Comparison of ENCODE assay signal across 22 cellular contexts in the genomic region with DNA sequence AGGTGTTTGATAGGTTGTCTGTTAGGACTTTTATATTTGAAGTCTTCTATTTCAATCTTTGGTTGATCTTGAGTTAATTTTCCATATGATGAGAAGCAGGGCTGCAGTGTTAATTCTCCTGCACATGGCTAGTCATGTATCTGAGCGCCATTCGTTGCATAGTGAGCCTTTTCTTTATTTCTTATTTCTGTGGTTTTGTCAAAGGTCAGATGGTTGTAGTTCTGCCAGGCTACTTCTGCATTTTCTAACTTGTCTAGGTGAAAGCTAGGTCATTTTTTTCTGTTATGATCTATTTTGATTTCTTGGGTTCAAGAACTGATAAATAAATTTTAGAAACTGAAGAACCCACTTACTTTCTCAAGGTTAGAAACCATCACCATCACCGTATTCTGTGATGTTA.
DNase-seq lines count a peak whose midpoint lies in the region; ATAC-seq and TF ChIP-seq lines count a peak whose summit lies in the region.
"Had no signal": no experiment of that assay in that cellular context is flagged by ENCODE, and none has a peak within 500 bp of the region (broad histone marks: within the 10 kb centered on the region; RNA-seq: fewer than 3 reads in every experiment).

No MANE protein-coding gene starts in this region.

- no peak overlapping the region for H3K27ac Mint-ChIP-seq in stimulated activated naive B cell treated with anti-CD40 and anti-IgM and Interleukin-4, amounts not matched to agents 10 μg/mL and 1 μg/mL and 100 μg/mL, for 72 hours
- H3K27ac Mint-ChIP-seq: activated naive CD4-positive, alpha-beta T cell treated with anti-CD3 and anti-CD28 coated beads, Interleukin-2, amount 50 U/mL, for 24 hours; activated T-cell treated with anti-CD3 and anti-CD28 coated beads, Interleukin-2, amount 50 U/mL, for 72 hours; CD4-positive, alpha-beta T cell had no signal

- no peak overlapping the region for H3K4me3 ChIP-seq in NB4 (ENCODE audit: low read depth, low read length)
- H3K4me3 ChIP-seq: lung, psoas muscle, vagina had no signal

- no peaks in the 10 kb centered on the region for H3K36me3 Mint-ChIP-seq in stimulated activated naive B cell treated with anti-CD40 and anti-IgM and Interleukin-4, amounts not matched to agents 10 μg/mL and 1 μg/mL and 100 μg/mL, for 72 hours
- H3K36me3 Mint-ChIP-seq: activated naive CD4-positive, alpha-beta T cell treated with anti-CD3 and anti-CD28 coated beads, Interleukin-2, amount 50 U/mL, for 24 hours had no signal

- peak; percentile 42 for ATAC-seq in GM18511 (IDR thresholded peaks at IDR 0.05; ENCODE audit: unreplicated experiment)
- ATAC-seq in HG02798 (IDR thresholded peaks at IDR 0.05; ENCODE audit: poor library complexity, unreplicated experiment) = peak; percentile 27
- ATAC-seq in stimulated activated naive B cell treated with anti-CD40 and anti-IgM and Interleukin-4, amounts not matched to agents 10 μg/mL and 1 μg/mL and 100 μg/mL, for 72 hours (replicated peaks) = peak; percentile 75 to 85
- ATAC-seq in GM18907 (IDR thresholded peaks at IDR 0.05; ENCODE audit: unreplicated experiment) = no peak
- no peak for ATAC-seq in GM21619 (IDR thresholded peaks at IDR 0.05; ENCODE audit: unreplicated experiment)
- ATAC-seq: activated T-cell treated with anti-CD3 and anti-CD28 coated beads, Interleukin-2, amount 50 U/mL, for 72 hours; HepG2; psoas muscle had no signal

- TF ChIP-seq POLR2A in NB4 (IDR thresholded peaks at IDR 0.05; ENCODE audit: extremely low read depth, insufficient read length) = no peak

- no peaks in the 10 kb centered on the region for H3K9me3 Mint-ChIP-seq in stimulated activated naive B cell treated with anti-CD40 and anti-IgM and Interleukin-4, amounts not matched to agents 10 μg/mL and 1 μg/mL and 100 μg/mL, for 72 hours
- H3K9me3 Mint-ChIP-seq: activated naive CD4-positive, alpha-beta T cell treated with anti-CD3 and anti-CD28 coated beads, Interleukin-2, amount 50 U/mL, for 24 hours; activated T-cell treated with anti-CD3 and anti-CD28 coated beads, Interleukin-2, amount 50 U/mL, for 72 hours; CD4-positive, alpha-beta T cell had no signal

- H3K4me1 Mint-ChIP-seq in stimulated activated naive B cell treated with anti-CD40 and anti-IgM and Interleukin-4, amounts not matched to agents 10 μg/mL and 1 μg/mL and 100 μg/mL, for 72 hours = peaks cover 15 to 32% of the 10 kb centered on the region in 2 donors
- H3K4me1 Mint-ChIP-seq: activated naive CD4-positive, alpha-beta T cell treated with anti-CD3 and anti-CD28 coated beads, Interleukin-2, amount 50 U/mL, for 24 hours had no signal

- no peak for TF ChIP-seq CTCF in NB4 (IDR thresholded peaks at IDR 0.05; ENCODE audit: low read depth, low read length)

- DNase-seq in NB4 (ENCODE audit: low read depth) = peak; percentile 23
- DNase-seq in stimulated activated naive B cell treated with anti-CD40 and anti-IgM and Interleukin-4, amounts not matched to agents 10 μg/mL and 1 μg/mL and 100 μg/mL, for 72 hours = no peak
- no peak for DNase-seq in SHP77 treated with DMSO at 0.1 percent for 48 hours (lab: John Stamatoyannopoulos, UW)
- DNase-seq: activated CD4-positive, alpha-beta T cell treated with anti-CD3 and anti-CD28 coated beads for 48 hours; activated T-cell treated with anti-CD3 and anti-CD28 coated beads, Interleukin-2, amount 50 U/mL, for 72 hours; aorta; CD4-positive, alpha-beta T cell; dermis blood vessel endothelial cell; glutamatergic neuron; kidney glomerular epithelial cell; NCI-H1417; NCI-H524; psoas muscle; Right ventricle myocardium superior had no signal

- no peak overlapping the region for H3K4me3 Mint-ChIP-seq in stimulated activated naive B cell treated with anti-CD40 and anti-IgM and Interleukin-4, amounts not matched to agents 10 μg/mL and 1 μg/mL and 100 μg/mL, for 72 hours
- H3K4me3 Mint-ChIP-seq: activated naive CD4-positive, alpha-beta T cell treated with anti-CD3 and anti-CD28 coated beads, Interleukin-2, amount 50 U/mL, for 24 hours; activated T-cell treated with anti-CD3 and anti-CD28 coated beads, Interleukin-2, amount 50 U/mL, for 72 hours; CD4-positive, alpha-beta T cell had no signal

- H3K27me3 Mint-ChIP-seq in stimulated activated naive B cell treated with anti-CD40 and anti-IgM and Interleukin-4, amounts not matched to agents 10 μg/mL and 1 μg/mL and 100 μg/mL, for 72 hours = peaks cover 53 to 58% of the 10 kb centered on the region in 2 donors

Comparison
In these comparisons a context has a peak if more than half of its experiments do, and no peak if none do; other contexts are left out.
1. ATAC-seq: peak in GM18511 (single experiment), HG02798 (single experiment) and stimulated activated naive B cell treated with anti-CD40 and anti-IgM and Interleukin-4, amounts not matched to agents 10 μg/mL and 1 μg/mL and 100 μg/mL, for 72 hours (2 of 2); none in GM18907 (single experiment) and GM21619 (single experiment).